Comparison of ENCODE assay signal across 1 cellular context in genomic region chr1:26358411-26359384, GRCh38.
A peak's percentile ranks its signal among the peaks of the same experiment; 100 is the strongest.
TF ChIP-seq lines count a peak whose summit lies in the region.

No MANE protein-coding gene starts in this region.

TF ChIP-seq in K562, 482 proteins besides CTCF, POLR2A, EP300 and RAD21 (continued from another document):
- TF ChIP-seq THRB (CRISPR knock-in tag; conservative IDR thresholded peaks at IDR 0.05) (no peak), JUN (IDR thresholded peaks at IDR 0.05; ENCODE audit: borderline replicate concordance, low read depth, low read length) (peak; percentile 78), JUN (CRISPR knock-in tag; IDR thresholded peaks at IDR 0.05; ENCODE audit: borderline replicate concordance) (peak; percentile 86), NR2F6 (CRISPR knock-in tag; IDR thresholded peaks at IDR 0.05) (no peak), HNRNPLL (IDR thresholded peaks at IDR 0.05; ENCODE audit: low read depth, low read length, poor library complexity, severe bottlenecking) (no peak), ZNF134 (CRISPR knock-in tag; conservative IDR thresholded peaks at IDR 0.05) (no peak), ELF4 (CRISPR knock-in tag; IDR thresholded peaks at IDR 0.05) (no peak), NR2C1 (IDR thresholded peaks at IDR 0.05) (no peak), NR2C1 (tag; IDR thresholded peaks at IDR 0.05) (no peak), CEBPB (tag; IDR thresholded peaks at IDR 0.05) (peak; percentile 56), E2F6 (IDR thresholded peaks at IDR 0.05; ENCODE audit: borderline replicate concordance in 1 of 2, extremely low read depth in 1 of 2, insufficient read depth in 1 of 2, insufficient read length in 1 of 2, low read depth in 1 of 2, low read length in 1 of 2, poor library complexity in 1 of 2, severe bottlenecking in 1 of 2) (no peak), YY1 (IDR thresholded peaks at IDR 0.05; ENCODE audit: borderline replicate concordance in 1 of 3, control insufficient read depth in 1 of 3, extremely low read depth in 1 of 3, insufficient read depth in 3 of 3, insufficient read length in 1 of 3, insufficient replicate concordance in 2 of 3, low read depth in 1 of 3, low read length in 2 of 3) (peak in 1 of 3 experiments; percentile 11), USF2 (CRISPR knock-in tag; IDR thresholded peaks at IDR 0.05) (no peak), POLR2B (IDR thresholded peaks at IDR 0.05; ENCODE audit: low read depth, partially characterized antibody) (no peak), LCOR (CRISPR knock-in tag; IDR thresholded peaks at IDR 0.05) (no peak), MAX (CRISPR knock-in tag; IDR thresholded peaks at IDR 0.05) (0 out of 2 replicates have a peak, but pooled peaks have one; percentile 31), DACH1 (IDR thresholded peaks at IDR 0.05; ENCODE audit: partially characterized antibody) (peak; percentile 75), NFYB (IDR thresholded peaks at IDR 0.05; ENCODE audit: extremely low read depth, insufficient read length) (no peak), GABPB1 (CRISPR knock-in tag; IDR thresholded peaks at IDR 0.05) (0 out of 2 replicates have a peak, but pooled peaks have one; percentile 24), ATF3 (IDR thresholded peaks at IDR 0.05) (peak; percentile 98), ATF3 (CRISPR knock-in tag; conservative IDR thresholded peaks at IDR 0.05) (no peak; the same call in 1 of the 2 replicates), U2AF2 (optimal IDR thresholded peaks at IDR 0.05; ENCODE audit: low read depth, low read length) (no peak), SMARCA5 (IDR thresholded peaks at IDR 0.05) (peak; percentile 89), ZBTB8A (IDR thresholded peaks at IDR 0.05; ENCODE audit: partially characterized antibody) (no peak), KLF16 (IDR thresholded peaks at IDR 0.05) (no peak), ZNF764 (CRISPR knock-in tag; IDR thresholded peaks at IDR 0.05; ENCODE audit: low read depth) (no peak), U2AF1 (optimal IDR thresholded peaks at IDR 0.05; ENCODE audit: low read depth, low read length) (no peak), ZNF175 (CRISPR knock-in tag; IDR thresholded peaks at IDR 0.05; ENCODE audit: low read depth) (no peak), PML (IDR thresholded peaks at IDR 0.05; ENCODE audit: low read length) (no peak), ZNF507 (tag; conservative IDR thresholded peaks at IDR 0.05) (no peak), PTTG1 (tag; IDR thresholded peaks at IDR 0.05; ENCODE audit: low read depth) (no peak), RBM25 (IDR thresholded peaks at IDR 0.05; ENCODE audit: low read depth, low read length, severe bottlenecking) (peak; percentile 74), NFE2 (IDR thresholded peaks at IDR 0.05; ENCODE audit: low read depth) (no peak), BCOR (IDR thresholded peaks at IDR 0.05) (peak; percentile 89), KDM1A (IDR thresholded peaks at IDR 0.05) (peak in 1 of 2 experiments; percentile 9; a peak in 1 of 4 replicates), EWSR1 (IDR thresholded peaks at IDR 0.05; ENCODE audit: borderline replicate concordance, low read depth, partially characterized antibody) (no peak), ATF7 (IDR thresholded peaks at IDR 0.05) (peak; percentile 96), ZNF780A (CRISPR knock-in tag; IDR thresholded peaks at IDR 0.05) (no peak), XRCC4 (IDR thresholded peaks at IDR 0.05; ENCODE audit: extremely low read depth, insufficient read depth, insufficient read length) (no peak), TCF3 (CRISPR knock-in tag; IDR thresholded peaks at IDR 0.05) (peak; percentile 6; the same call in 1 of the 2 replicates), HMG20B (CRISPR knock-in tag; IDR thresholded peaks at IDR 0.05) (no peak)
- TF ChIP-seq, protein P1, sequence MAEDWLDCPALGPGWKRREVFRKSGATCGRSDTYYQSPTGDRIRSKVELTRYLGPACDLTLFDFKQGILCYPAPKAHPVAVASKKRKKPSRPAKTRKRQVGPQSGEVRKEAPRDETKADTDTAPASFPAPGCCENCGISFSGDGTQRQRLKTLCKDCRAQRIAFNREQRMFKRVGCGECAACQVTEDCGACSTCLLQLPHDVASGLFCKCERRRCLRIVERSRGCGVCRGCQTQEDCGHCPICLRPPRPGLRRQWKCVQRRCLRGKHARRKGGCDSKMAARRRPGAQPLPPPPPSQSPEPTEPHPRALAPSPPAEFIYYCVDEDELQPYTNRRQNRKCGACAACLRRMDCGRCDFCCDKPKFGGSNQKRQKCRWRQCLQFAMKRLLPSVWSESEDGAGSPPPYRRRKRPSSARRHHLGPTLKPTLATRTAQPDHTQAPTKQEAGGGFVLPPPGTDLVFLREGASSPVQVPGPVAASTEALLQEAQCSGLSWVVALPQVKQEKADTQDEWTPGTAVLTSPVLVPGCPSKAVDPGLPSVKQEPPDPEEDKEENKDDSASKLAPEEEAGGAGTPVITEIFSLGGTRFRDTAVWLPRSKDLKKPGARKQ (CRISPR knock-in tag; IDR thresholded peaks at IDR 0.05), result no peak
- TF ChIP-seq, protein P2, sequence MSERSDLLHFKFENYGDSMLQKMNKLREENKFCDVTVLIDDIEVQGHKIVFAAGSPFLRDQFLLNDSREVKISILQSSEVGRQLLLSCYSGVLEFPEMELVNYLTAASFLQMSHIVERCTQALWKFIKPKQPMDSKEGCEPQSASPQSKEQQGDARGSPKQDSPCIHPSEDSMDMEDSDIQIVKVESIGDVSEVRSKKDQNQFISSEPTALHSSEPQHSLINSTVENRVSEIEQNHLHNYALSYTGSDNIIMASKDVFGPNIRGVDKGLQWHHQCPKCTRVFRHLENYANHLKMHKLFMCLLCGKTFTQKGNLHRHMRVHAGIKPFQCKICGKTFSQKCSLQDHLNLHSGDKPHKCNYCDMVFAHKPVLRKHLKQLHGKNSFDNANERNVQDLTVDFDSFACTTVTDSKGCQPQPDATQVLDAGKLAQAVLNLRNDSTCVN (CRISPR knock-in tag; IDR thresholded peaks at IDR 0.05), result no peak
- TF ChIP-seq, protein P3, sequence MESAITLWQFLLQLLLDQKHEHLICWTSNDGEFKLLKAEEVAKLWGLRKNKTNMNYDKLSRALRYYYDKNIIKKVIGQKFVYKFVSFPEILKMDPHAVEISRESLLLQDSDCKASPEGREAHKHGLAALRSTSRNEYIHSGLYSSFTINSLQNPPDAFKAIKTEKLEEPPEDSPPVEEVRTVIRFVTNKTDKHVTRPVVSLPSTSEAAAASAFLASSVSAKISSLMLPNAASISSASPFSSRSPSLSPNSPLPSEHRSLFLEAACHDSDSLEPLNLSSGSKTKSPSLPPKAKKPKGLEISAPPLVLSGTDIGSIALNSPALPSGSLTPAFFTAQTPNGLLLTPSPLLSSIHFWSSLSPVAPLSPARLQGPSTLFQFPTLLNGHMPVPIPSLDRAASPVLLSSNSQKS (CRISPR knock-in tag; IDR thresholded peaks at IDR 0.05), result no peak
- TF ChIP-seq, protein P4, sequence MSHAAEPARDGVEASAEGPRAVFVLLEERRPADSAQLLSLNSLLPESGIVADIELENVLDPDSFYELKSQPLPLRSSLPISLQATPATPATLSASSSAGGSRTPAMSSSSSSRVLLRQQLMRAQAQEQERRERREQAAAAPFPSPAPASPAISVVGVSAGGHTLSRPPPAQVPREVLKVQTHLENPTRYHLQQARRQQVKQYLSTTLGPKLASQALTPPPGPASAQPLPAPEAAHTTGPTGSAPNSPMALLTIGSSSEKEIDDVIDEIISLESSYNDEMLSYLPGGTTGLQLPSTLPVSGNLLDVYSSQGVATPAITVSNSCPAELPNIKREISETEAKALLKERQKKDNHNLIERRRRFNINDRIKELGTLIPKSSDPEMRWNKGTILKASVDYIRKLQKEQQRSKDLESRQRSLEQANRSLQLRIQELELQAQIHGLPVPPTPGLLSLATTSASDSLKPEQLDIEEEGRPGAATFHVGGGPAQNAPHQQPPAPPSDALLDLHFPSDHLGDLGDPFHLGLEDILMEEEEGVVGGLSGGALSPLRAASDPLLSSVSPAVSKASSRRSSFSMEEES (CRISPR knock-in tag; IDR thresholded peaks at IDR 0.05), result no peak
- TF ChIP-seq, protein P5, sequence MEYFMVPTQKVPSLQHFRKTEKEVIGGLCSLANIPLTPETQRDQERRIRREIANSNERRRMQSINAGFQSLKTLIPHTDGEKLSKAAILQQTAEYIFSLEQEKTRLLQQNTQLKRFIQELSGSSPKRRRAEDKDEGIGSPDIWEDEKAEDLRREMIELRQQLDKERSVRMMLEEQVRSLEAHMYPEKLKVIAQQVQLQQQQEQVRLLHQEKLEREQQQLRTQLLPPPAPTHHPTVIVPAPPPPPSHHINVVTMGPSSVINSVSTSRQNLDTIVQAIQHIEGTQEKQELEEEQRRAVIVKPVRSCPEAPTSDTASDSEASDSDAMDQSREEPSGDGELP (CRISPR knock-in tag; IDR thresholded peaks at IDR 0.05; ENCODE audit: borderline replicate concordance), result peak; percentile 72
- TF ChIP-seq, protein P6, sequence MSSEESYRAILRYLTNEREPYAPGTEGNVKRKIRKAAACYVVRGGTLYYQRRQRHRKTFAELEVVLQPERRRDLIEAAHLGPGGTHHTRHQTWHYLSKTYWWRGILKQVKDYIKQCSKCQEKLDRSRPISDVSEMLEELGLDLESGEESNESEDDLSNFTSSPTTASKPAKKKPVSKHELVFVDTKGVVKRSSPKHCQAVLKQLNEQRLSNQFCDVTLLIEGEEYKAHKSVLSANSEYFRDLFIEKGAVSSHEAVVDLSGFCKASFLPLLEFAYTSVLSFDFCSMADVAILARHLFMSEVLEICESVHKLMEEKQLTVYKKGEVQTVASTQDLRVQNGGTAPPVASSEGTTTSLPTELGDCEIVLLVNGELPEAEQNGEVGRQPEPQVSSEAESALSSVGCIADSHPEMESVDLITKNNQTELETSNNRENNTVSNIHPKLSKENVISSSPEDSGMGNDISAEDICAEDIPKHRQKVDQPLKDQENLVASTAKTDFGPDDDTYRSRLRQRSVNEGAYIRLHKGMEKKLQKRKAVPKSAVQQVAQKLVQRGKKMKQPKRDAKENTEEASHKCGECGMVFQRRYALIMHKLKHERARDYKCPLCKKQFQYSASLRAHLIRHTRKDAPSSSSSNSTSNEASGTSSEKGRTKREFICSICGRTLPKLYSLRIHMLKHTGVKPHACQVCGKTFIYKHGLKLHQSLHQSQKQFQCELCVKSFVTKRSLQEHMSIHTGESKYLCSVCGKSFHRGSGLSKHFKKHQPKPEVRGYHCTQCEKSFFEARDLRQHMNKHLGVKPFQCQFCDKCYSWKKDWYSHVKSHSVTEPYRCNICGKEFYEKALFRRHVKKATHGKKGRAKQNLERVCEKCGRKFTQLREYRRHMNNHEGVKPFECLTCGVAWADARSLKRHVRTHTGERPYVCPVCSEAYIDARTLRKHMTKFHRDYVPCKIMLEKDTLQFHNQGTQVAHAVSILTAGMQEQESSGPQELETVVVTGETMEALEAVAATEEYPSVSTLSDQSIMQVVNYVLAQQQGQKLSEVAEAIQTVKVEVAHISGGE (CRISPR knock-in tag; IDR thresholded peaks at IDR 0.05), result no peak
- TF ChIP-seq, protein P7, sequence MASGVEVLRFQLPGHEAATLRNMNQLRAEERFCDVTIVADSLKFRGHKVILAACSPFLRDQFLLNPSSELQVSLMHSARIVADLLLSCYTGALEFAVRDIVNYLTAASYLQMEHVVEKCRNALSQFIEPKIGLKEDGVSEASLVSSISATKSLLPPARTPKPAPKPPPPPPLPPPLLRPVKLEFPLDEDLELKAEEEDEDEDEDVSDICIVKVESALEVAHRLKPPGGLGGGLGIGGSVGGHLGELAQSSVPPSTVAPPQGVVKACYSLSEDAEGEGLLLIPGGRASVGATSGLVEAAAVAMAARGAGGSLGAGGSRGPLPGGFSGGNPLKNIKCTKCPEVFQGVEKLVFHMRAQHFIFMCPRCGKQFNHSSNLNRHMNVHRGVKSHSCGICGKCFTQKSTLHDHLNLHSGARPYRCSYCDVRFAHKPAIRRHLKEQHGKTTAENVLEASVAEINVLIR (CRISPR knock-in tag; IDR thresholded peaks at IDR 0.05), result no peak
